ENCODE assay signal across 12 cellular contexts in the genomic region with DNA sequence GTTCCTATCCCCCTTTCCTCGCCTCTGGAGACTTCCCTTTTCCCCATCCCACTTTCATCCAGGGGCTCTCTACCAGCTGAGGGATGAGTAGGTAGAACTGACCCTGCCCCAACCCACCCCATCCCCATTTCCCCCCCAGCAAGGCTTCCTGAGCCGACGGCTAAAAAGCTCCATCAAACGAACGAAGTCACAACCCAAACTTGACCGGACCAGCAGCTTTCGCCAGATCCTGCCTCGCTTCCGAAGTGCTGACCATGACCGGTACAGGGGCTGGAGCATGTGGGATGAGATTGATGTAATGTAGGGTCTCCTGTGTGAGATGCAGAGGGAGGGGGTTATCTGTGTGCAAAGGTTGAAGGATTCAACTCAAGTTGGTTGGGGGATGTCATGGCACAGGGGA. TPM values are rescaled to one million over a fixed set of nuclear protein-coding genes. Genes with fewer than 3 reads are reported as not detected.
A peak's percentile ranks its signal among the peaks of the same experiment; 100 is the strongest.
DNase-seq lines count a peak whose midpoint lies in the region; ATAC-seq, FAIRE-seq and TF ChIP-seq lines count a peak whose summit lies in the region.
"Had no signal": no experiment of that assay in that cellular context is flagged by ENCODE, and none has a peak within 500 bp of the region (broad histone marks: within the 10 kb centered on the region; RNA-seq: fewer than 3 reads in every experiment).

No MANE protein-coding gene starts in this region.

- H3K27me3 Mint-ChIP-seq in CD4-positive, CD25-positive, alpha-beta regulatory T cell = peaks cover 6% of the 10 kb centered on the region
- no peaks in the 10 kb centered on the region for H3K27me3 Mint-ChIP-seq in natural killer cell treated with Interleukin-12 subunit alpha and Interleukin-12 subunit beta and Interleukin-15 and Interleukin-18, amount 100 ng/mL, for 72 hours

- H3K4me3 Mint-ChIP-seq in CD4-positive, CD25-positive, alpha-beta regulatory T cell = peak overlapping the region; percentile 56 to 92 (median 83)
- peak overlapping the region; percentile 24 for H3K4me3 Mint-ChIP-seq in natural killer cell treated with Interleukin-12 subunit alpha and Interleukin-12 subunit beta and Interleukin-15 and Interleukin-18, amount 100 ng/mL, for 72 hours

- no peak overlapping the region for H2AFZ ChIP-seq in HCT116 (ENCODE audit: low read depth, low read length, poor library complexity, severe bottlenecking)
- peak overlapping the region; percentile 33; the same call in 1 of the 2 replicates for H2AFZ ChIP-seq in GM12878 (ENCODE audit: control insufficient read depth, low read depth, low read length)

- no peak for DNase-seq in CD4-positive, CD25-positive, alpha-beta regulatory T cell
- DNase-seq in HCT116 (ENCODE audit: low read depth, low spot score) (no peak), GM12878 (ENCODE audit: low read depth, low spot score) (no peak), NCI-H526 treated with DMSO at 0.1 percent for 48 hours (lab: John Stamatoyannopoulos, UW) (no peak), anterior cingulate cortex (lab: John Stamatoyannopoulos, UW) (no peak)
- DNase-seq in natural killer cell treated with Interleukin-12 subunit alpha and Interleukin-12 subunit beta and Interleukin-15 and Interleukin-18, amount 100 ng/mL, for 72 hours (ENCODE audit: low spot score) = no peak
- DNase-seq: DMS 273 treated with DMSO at 0.1 percent for 48 hours, hippocampal formation had no signal

- TF ChIP-seq EP300 in GM12878 (IDR thresholded peaks at IDR 0.05; ENCODE audit: borderline replicate concordance in 1 of 2, control insufficient read depth in 1 of 2, low read depth in 2 of 2, low read length in 2 of 2) = no peak

- TF ChIP-seq RAD21 in HCT116 (IDR thresholded peaks at IDR 0.05; ENCODE audit: low read depth) = no peak
- TF ChIP-seq RAD21 in GM12878 (IDR thresholded peaks at IDR 0.05; ENCODE audit: insufficient read depth, low read depth, low read length) = no peak

- H3K36me3 ChIP-seq in CD4-positive, CD25-positive, alpha-beta regulatory T cell (ENCODE audit: control insufficient read depth, insufficient read depth, low read length) = peaks cover 24% of the 10 kb centered on the region
- H3K36me3 ChIP-seq in HCT116 (ENCODE audit: control insufficient read depth in 1 of 2, insufficient read depth in 2 of 2, low read length in 2 of 2) (peaks cover 0 to 4% of the 10 kb centered on the region in 2 experiments; a peak in 2 of 4 replicates), GM12878 (ENCODE audit: control insufficient read depth in 2 of 2, insufficient read depth in 2 of 2, low read length in 1 of 2) (peaks cover 0 to under 1% of the 10 kb centered on the region in 2 experiments; a peak in 1 of 4 replicates)

- TF ChIP-seq CTCF in HCT116 (IDR thresholded peaks at IDR 0.05 in 2 of 3, conservative IDR thresholded peaks at IDR 0.05 in 1 of 3; ENCODE audit: borderline replicate concordance in 1 of 3, insufficient read depth in 1 of 3, low read depth in 2 of 3, low read length in 2 of 3) (no peak), GM12878 (IDR thresholded peaks at IDR 0.05 in 2 of 3, conservative IDR thresholded peaks at IDR 0.05 in 1 of 3; ENCODE audit: control insufficient read depth in 2 of 3, extremely low read depth in 1 of 3, insufficient read depth in 1 of 3, low read depth in 3 of 3, low read length in 3 of 3) (no peak)

- over 99% methylated on average over 7 of the region's 10 CpGs for WGBS in GM12878 (ENCODE audit: insufficient coverage, insufficient replicate concordance, low lambda C conversion rate, missing lambda C conversion rate)

- H3K9me3 Mint-ChIP-seq in CD4-positive, CD25-positive, alpha-beta regulatory T cell = no peaks in the 10 kb centered on the region
- no peaks in the 10 kb centered on the region for H3K9me3 Mint-ChIP-seq in natural killer cell treated with Interleukin-12 subunit alpha and Interleukin-12 subunit beta and Interleukin-15 and Interleukin-18, amount 100 ng/mL, for 72 hours

- H3K79me2 ChIP-seq in HCT116 (ENCODE audit: insufficient read depth, low read length) (no peaks in the 10 kb centered on the region), GM12878 (ENCODE audit: control insufficient read depth, insufficient read depth, low read length) (peaks cover 6% of the 10 kb centered on the region)

- no peak overlapping the region for H3K4me3 ChIP-seq in CD4-positive, CD25-positive, alpha-beta regulatory T cell (ENCODE audit: low read depth, low read length)
- 0 out of 4 replicates have a peak overlapping the region, but pooled peaks of 1 of the 2 experiments have one; percentile 8 for H3K4me3 ChIP-seq in HCT116 (replicated peaks in 1 of 2; ENCODE audit: low read depth in 1 of 2, low read length in 2 of 2)
- H3K4me3 ChIP-seq in GM12878 = peak overlapping the region; percentile 80; the same call in 1 of the 2 replicates

- no peaks in the 10 kb centered on the region for H3K27me3 ChIP-seq in CD4-positive, CD25-positive, alpha-beta regulatory T cell (ENCODE audit: control insufficient read depth, insufficient read depth, low read length)
- H3K27me3 ChIP-seq in HCT116 (ENCODE audit: insufficient read depth, low read length) (no peaks in the 10 kb centered on the region), GM12878 (replicated peaks in 1 of 2; ENCODE audit: control insufficient read depth in 2 of 2, insufficient read depth in 2 of 2, low read length in 1 of 2) (no peaks in the 10 kb centered on the region)

- peaks cover 47% of the 10 kb centered on the region for H3K4me1 ChIP-seq in CD4-positive, CD25-positive, alpha-beta regulatory T cell (ENCODE audit: control insufficient read depth, insufficient read depth, low read length, poor library complexity, severe bottlenecking)
- H3K4me1 ChIP-seq in HCT116 (ENCODE audit: control insufficient read depth in 1 of 2, insufficient read depth in 2 of 2, low read length in 2 of 2) (peaks cover 23 to 57% of the 10 kb centered on the region in 2 experiments), GM12878 (ENCODE audit: control insufficient read depth, insufficient read depth, low read length) (peaks cover 43% of the 10 kb centered on the region)

- no peaks in the 10 kb centered on the region for H4K20me1 ChIP-seq in HCT116 (ENCODE audit: insufficient read depth)
- no peaks in the 10 kb centered on the region for H4K20me1 ChIP-seq in GM12878 (ENCODE audit: control insufficient read depth, insufficient read depth)

- no TSS peak for BruUV-seq in HCT116 (replicated peaks; lab: Mats Ljungman, UMichigan)
- no TSS peak for BruUV-seq in GM12878 (replicated peaks; lab: Mats Ljungman, UMichigan)

- H3K9ac ChIP-seq in HCT116 (ENCODE audit: low read length) = peak overlapping the region; percentile 14; the same call in 1 of the 2 replicates
- H3K9ac ChIP-seq in GM12878 (ENCODE audit: control insufficient read depth, insufficient read depth, low read length) = peak overlapping the region; percentile 35; the same call in 1 of the 2 replicates
- H3K9ac ChIP-seq: KMS-11 had no signal

- no peak for TF ChIP-seq POLR2A in HCT116 (IDR thresholded peaks at IDR 0.05; ENCODE audit: borderline replicate concordance, extremely low read depth, insufficient read depth, insufficient read length)
- no peak for TF ChIP-seq POLR2A in GM12878 (IDR thresholded peaks at IDR 0.05; ENCODE audit: low read depth, low read length)

- no peaks in the 10 kb centered on the region for H3K9me2 ChIP-seq in HCT116 (ENCODE audit: insufficient read depth)

- SMC1A ChIA-PET in GM12878 (lab: Charles Lee; ENCODE audit: uncharacterized antibody, unreplicated experiment) = interaction anchor here (1.6 kb wide), 1 partner anchor 21 kb away, joined by 3 read pairs; a partner anchor contains a TSS

- no peaks in the 10 kb centered on the region for H3K9me3 ChIP-seq in CD4-positive, CD25-positive, alpha-beta regulatory T cell (ENCODE audit: control insufficient read depth in 2 of 2, low read length in 2 of 2)
- H3K9me3 ChIP-seq in HCT116 (ENCODE audit: control insufficient read depth in 1 of 2, insufficient read depth in 1 of 2, low read depth in 1 of 2, low read length in 2 of 2) (no peaks in the 10 kb centered on the region), GM12878 (replicated peaks; ENCODE audit: control insufficient read depth, insufficient read depth, low read length) (no peaks in the 10 kb centered on the region)

- H3K27ac ChIP-seq in CD4-positive, CD25-positive, alpha-beta regulatory T cell (ENCODE audit: insufficient read depth, low read length, poor library complexity, severe bottlenecking) = no peak overlapping the region
- no peak overlapping the region for H3K27ac ChIP-seq in HCT116 (ENCODE audit: low read depth, low read length)
- no peak overlapping the region for H3K27ac ChIP-seq in GM12878 (ENCODE audit: control insufficient read depth, insufficient read depth)
- H3K27ac ChIP-seq: KMS-11 had no signal

- intact Hi-C loops in HCT116 (cut with micrococcal nuclease) (no loop called here), GM12878 (cut with micrococcal nuclease; ENCODE audit: unreplicated experiment) (no loop called here)

- CTCF ChIA-PET in HCT116 (lab: Charles Lee) (no interaction called here), GM12878 (lab: Yijun Ruan, JAX) (no interaction called here)

- in situ Hi-C loops in GM12878 (cut with MboI) = no loop called here

- no peak for FAIRE-seq in GM12878 (lab: Jason Lieb, UNC)

- POLR2A ChIA-PET in HCT116 (lab: Charles Lee) (no interaction called here), GM12878 (lab: Charles Lee) (no interaction called here)

- no peak for ATAC-seq in CD4-positive, CD25-positive, alpha-beta regulatory T cell (ENCODE audit: low read depth in 2 of 2)
- ATAC-seq in HCT116 = no peak
- no peak for ATAC-seq in GM12878
- ATAC-seq in natural killer cell treated with Interleukin-12 subunit alpha and Interleukin-12 subunit beta and Interleukin-15 and Interleukin-18, amount 100 ng/mL, for 72 hours = no peak
- no peak for ATAC-seq in HG02852 (IDR thresholded peaks at IDR 0.05; ENCODE audit: unreplicated experiment)
- no peak for ATAC-seq in HG02678 (IDR thresholded peaks at IDR 0.05; ENCODE audit: unreplicated experiment)
- ATAC-seq: Panc1 had no signal

- peaks cover 14 to 57% (median 42%) of the 10 kb centered on the region in 4 donors for H3K4me1 Mint-ChIP-seq in CD4-positive, CD25-positive, alpha-beta regulatory T cell
- H3K4me1 Mint-ChIP-seq in natural killer cell treated with Interleukin-12 subunit alpha and Interleukin-12 subunit beta and Interleukin-15 and Interleukin-18, amount 100 ng/mL, for 72 hours (ENCODE audit: low read depth in 2 of 2) = peaks cover 49 to 53% of the 10 kb centered on the region in 2 donors

- RAD21 ChIA-PET in HCT116 (lab: Charles Lee; ENCODE audit: low non-redundant PET in 1 of 2, low total read pairs in 2 of 2, uncharacterized antibody in 2 of 2, unreplicated experiment in 2 of 2) (no interaction called here), GM12878 (lab: Charles Lee; ENCODE audit: unreplicated experiment) (interaction anchor here (2.6 kb wide), 1 partner anchor 174 kb away, joined by 10 read pairs; no protein-coding TSS in a partner anchor)

- peaks cover 29% of the 10 kb centered on the region for H3K36me3 Mint-ChIP-seq in CD4-positive, CD25-positive, alpha-beta regulatory T cell
- peaks cover 4% of the 10 kb centered on the region for H3K36me3 Mint-ChIP-seq in natural killer cell treated with Interleukin-12 subunit alpha and Interleukin-12 subunit beta and Interleukin-15 and Interleukin-18, amount 100 ng/mL, for 72 hours

- peak overlapping the region in 2 of 3 donors; percentile 67 to 94 for H3K27ac Mint-ChIP-seq in CD4-positive, CD25-positive, alpha-beta regulatory T cell
- peak overlapping the region; percentile 7 to 9 for H3K27ac Mint-ChIP-seq in natural killer cell treated with Interleukin-12 subunit alpha and Interleukin-12 subunit beta and Interleukin-15 and Interleukin-18, amount 100 ng/mL, for 72 hours

- H3K4me2 ChIP-seq in HCT116 (ENCODE audit: low read length) (peak overlapping the region; percentile 75), GM12878 (ENCODE audit: control insufficient read depth, insufficient read depth) (peak overlapping the region; percentile 93)
- H3K4me2 ChIP-seq: KMS-11 had no signal

RNA-seq across cellular contexts. Expression of a gene that starts 12.7 kb away (rescaled TPM):
- 81.4 TPM for total RNA-seq in CD4-positive, CD25-positive, alpha-beta regulatory T cell
- polyA plus RNA-seq in CD4-positive, CD25-positive, alpha-beta regulatory T cell = under 1 TPM; 0.48 to 0.82 (median 0.63) TPM
- 11.5 TPM for total RNA-seq in HCT116 (2021; ENCODE audit: unreplicated experiment)
- polyA plus RNA-seq in HCT116 (2012) = 6.9 and 8.0 TPM in 2 replicates
- total RNA-seq in GM12878 (2013; cell fraction: nucleolus; rRNA removed) = 14.4 and 18.4 TPM in 2 replicates
- 1.2 and 1.5 TPM in 2 replicates for total RNA-seq in GM12878 (2014; rRNA removed)
- total RNA-seq in GM12878 (2014; rRNA removed; fragmentation: Illumina TruSeq; extraction: Trizol) = 0.85 and 0.88 TPM in 2 replicates
- total RNA-seq in GM12878 (2021) = 5.7 and 9.2 TPM in 2 replicates
- polyA plus RNA-seq in GM12878 (2011; ENCODE audit: low read depth) = 3.3 TPM
- polyA plus RNA-seq in GM12878 (2011; rRNA removed) = 2.2 and 3.9 TPM in 2 replicates
- 2.7 and 3.4 TPM in 2 replicates for polyA plus RNA-seq in GM12878 (2011; cell fraction: cytosol; rRNA removed)
- 60.1 and 82.9 TPM in 2 replicates for polyA plus RNA-seq in GM12878 (2011; cell fraction: nucleus; rRNA removed)
- polyA plus RNA-seq in GM12878 (2012) = 8.3 and 9.0 TPM in 2 replicates
- 3.1 and 5.7 TPM in 2 replicates for polyA plus RNA-seq in GM12878 (2014; fragmentation: Illumina TruSeq; extraction: Trizol)
- polyA plus RNA-seq in GM12878 (2014; fragmentation: Nextera tagmentation; extraction: Ambion mirVana) = under 1 TPM; 0.05 to 0.14 TPM
- 6.4 and 9.0 TPM in 2 replicates for polyA plus RNA-seq in GM12878 (2014; rRNA removed)
- under 1 TPM; 0.62 to 0.73 TPM for polyA plus RNA-seq in GM12878 (2016; fragmentation: Nextera tagmentation; extraction: Ambion mirVana)
- polyA minus RNA-seq in GM12878 (2011; rRNA and poly(A)+ RNA removed) = 2.5 and 3.1 TPM in 2 replicates
- 1.1 and 2.8 TPM in 2 replicates for polyA minus RNA-seq in GM12878 (2011; cell fraction: cytosol; rRNA and poly(A)+ RNA removed)
- 8.1 and 12.2 TPM in 2 replicates for polyA minus RNA-seq in GM12878 (2011; cell fraction: nucleus; rRNA and poly(A)+ RNA removed)
- 10 to 100 TPM; 17.7 to 77.0 TPM for total RNA-seq in natural killer cell treated with Interleukin-12 subunit alpha and Interleukin-12 subunit beta and Interleukin-15 and Interleukin-18, amount 100 ng/mL, for 72 hours

RNA-seq across cellular contexts. Expression of a gene that starts 14.6 kb away (rescaled TPM):
- total RNA-seq in CD4-positive, CD25-positive, alpha-beta regulatory T cell = 202 TPM
- polyA plus RNA-seq in CD4-positive, CD25-positive, alpha-beta regulatory T cell = 100 to 1,000 TPM; 435 to 529 (median 489) TPM
- total RNA-seq in HCT116 (2021; ENCODE audit: unreplicated experiment) = 186 TPM
- 184 and 226 TPM in 2 replicates for polyA plus RNA-seq in HCT116 (2012)
- total RNA-seq in GM12878 (2013; cell fraction: nucleolus; rRNA removed) = 31.1 and 35.5 TPM in 2 replicates
- total RNA-seq in GM12878 (2014; rRNA removed) = 201 and 217 TPM in 2 replicates
- total RNA-seq in GM12878 (2014; rRNA removed; fragmentation: Illumina TruSeq; extraction: Trizol) = 107 and 118 TPM in 2 replicates
- 165 and 173 TPM in 2 replicates for total RNA-seq in GM12878 (2021)
- 161 TPM for polyA plus RNA-seq in GM12878 (2011; ENCODE audit: low read depth)
- polyA plus RNA-seq in GM12878 (2011; rRNA removed) = 95.6 and 137 TPM in 2 replicates
- polyA plus RNA-seq in GM12878 (2011; cell fraction: cytosol; rRNA removed) = 225 and 263 TPM in 2 replicates
- polyA plus RNA-seq in GM12878 (2011; cell fraction: nucleus; rRNA removed) = 202 and 257 TPM in 2 replicates
- 320 and 324 TPM in 2 replicates for polyA plus RNA-seq in GM12878 (2012)
- 62.2 and 102 TPM in 2 replicates for polyA plus RNA-seq in GM12878 (2014; fragmentation: Illumina TruSeq; extraction: Trizol)
- polyA plus RNA-seq in GM12878 (2014; fragmentation: Nextera tagmentation; extraction: Ambion mirVana) = 100 to 1,000 TPM; 268 to 293 TPM
- 178 and 203 TPM in 2 replicates for polyA plus RNA-seq in GM12878 (2014; rRNA removed)
- polyA plus RNA-seq in GM12878 (2016; fragmentation: Nextera tagmentation; extraction: Ambion mirVana) = 100 to 1,000 TPM; 220 to 226 TPM
- 110 and 116 TPM in 2 replicates for polyA minus RNA-seq in GM12878 (2011; rRNA and poly(A)+ RNA removed)
- polyA minus RNA-seq in GM12878 (2011; cell fraction: cytosol; rRNA and poly(A)+ RNA removed) = 47.1 and 60.9 TPM in 2 replicates
- polyA minus RNA-seq in GM12878 (2011; cell fraction: nucleus; rRNA and poly(A)+ RNA removed) = 50.9 and 62.4 TPM in 2 replicates
- 100 to 1,000 TPM; 106 to 156 TPM for total RNA-seq in natural killer cell treated with Interleukin-12 subunit alpha and Interleukin-12 subunit beta and Interleukin-15 and Interleukin-18, amount 100 ng/mL, for 72 hours

RNA-seq across cellular contexts. Expression of a gene that starts 21.7 kb away (rescaled TPM):
- 403 TPM for total RNA-seq in CD4-positive, CD25-positive, alpha-beta regulatory T cell
- polyA plus RNA-seq in CD4-positive, CD25-positive, alpha-beta regulatory T cell = 10 to 100 TPM; 41.5 to 72.2 (median 64.1) TPM
- 40.2 TPM for total RNA-seq in HCT116 (2021; ENCODE audit: unreplicated experiment)
- 44.1 and 49.9 TPM in 2 replicates for polyA plus RNA-seq in HCT116 (2012)
- 22.1 and 23.7 TPM in 2 replicates for total RNA-seq in GM12878 (2013; cell fraction: nucleolus; rRNA removed)
- total RNA-seq in GM12878 (2014; rRNA removed) = 6.5 and 6.8 TPM in 2 replicates
- total RNA-seq in GM12878 (2014; rRNA removed; fragmentation: Illumina TruSeq; extraction: Trizol) = 5.5 and 6.5 TPM in 2 replicates
- total RNA-seq in GM12878 (2021) = 13.5 and 14.5 TPM in 2 replicates
- polyA plus RNA-seq in GM12878 (2011; ENCODE audit: low read depth) = 17.4 TPM
- 11.8 and 17.8 TPM in 2 replicates for polyA plus RNA-seq in GM12878 (2011; rRNA removed)
- polyA plus RNA-seq in GM12878 (2011; cell fraction: cytosol; rRNA removed) = 20.1 and 23.2 TPM in 2 replicates
- polyA plus RNA-seq in GM12878 (2011; cell fraction: nucleus; rRNA removed) = 143 and 159 TPM in 2 replicates
- polyA plus RNA-seq in GM12878 (2012) = 32.7 and 39.8 TPM in 2 replicates
- polyA plus RNA-seq in GM12878 (2014; fragmentation: Illumina TruSeq; extraction: Trizol) = 5.9 and 10.3 TPM in 2 replicates
- 1 to 10 TPM; 1.3 to 2.2 TPM for polyA plus RNA-seq in GM12878 (2014; fragmentation: Nextera tagmentation; extraction: Ambion mirVana)
- polyA plus RNA-seq in GM12878 (2014; rRNA removed) = 17.3 and 21.4 TPM in 2 replicates
- 1 to 10 TPM; 3.1 to 3.5 TPM for polyA plus RNA-seq in GM12878 (2016; fragmentation: Nextera tagmentation; extraction: Ambion mirVana)
- polyA minus RNA-seq in GM12878 (2011; rRNA and poly(A)+ RNA removed) = 16.9 and 18.6 TPM in 2 replicates
- 5.0 and 6.8 TPM in 2 replicates for polyA minus RNA-seq in GM12878 (2011; cell fraction: cytosol; rRNA and poly(A)+ RNA removed)
- polyA minus RNA-seq in GM12878 (2011; cell fraction: nucleus; rRNA and poly(A)+ RNA removed) = 15.6 and 16.6 TPM in 2 replicates
- total RNA-seq in natural killer cell treated with Interleukin-12 subunit alpha and Interleukin-12 subunit beta and Interleukin-15 and Interleukin-18, amount 100 ng/mL, for 72 hours = 10 to 100 TPM; 46.5 to 66.6 TPM

RNA-seq across cellular contexts. Expression of a gene that starts 21.8 kb away (rescaled TPM):
- total RNA-seq in CD4-positive, CD25-positive, alpha-beta regulatory T cell = 8.6 TPM
- polyA plus RNA-seq in CD4-positive, CD25-positive, alpha-beta regulatory T cell = 10 to 100 TPM in 1 of 4 donors, 1 to 10 TPM in 3; 4.5 to 11.7 (median 6.8) TPM
- 14.2 TPM for total RNA-seq in HCT116 (2021; ENCODE audit: unreplicated experiment)
- polyA plus RNA-seq in HCT116 (2012) = 9.1 and 11.0 TPM in 2 replicates
- 5.1 and 5.5 TPM in 2 replicates for total RNA-seq in GM12878 (2013; cell fraction: nucleolus; rRNA removed)
- 5.2 and 6.6 TPM in 2 replicates for total RNA-seq in GM12878 (2014; rRNA removed)
- 6.0 and 6.7 TPM in 2 replicates for total RNA-seq in GM12878 (2014; rRNA removed; fragmentation: Illumina TruSeq; extraction: Trizol)
- total RNA-seq in GM12878 (2021) = 9.2 and 10.4 TPM in 2 replicates
- polyA plus RNA-seq in GM12878 (2011; ENCODE audit: low read depth) = 4.1 TPM
- polyA plus RNA-seq in GM12878 (2011; rRNA removed) = 5.3 and 7.2 TPM in 2 replicates
- 6.0 and 6.9 TPM in 2 replicates for polyA plus RNA-seq in GM12878 (2011; cell fraction: cytosol; rRNA removed)
- 13.4 and 16.9 TPM in 2 replicates for polyA plus RNA-seq in GM12878 (2011; cell fraction: nucleus; rRNA removed)
- polyA plus RNA-seq in GM12878 (2012) = 5.6 and 6.3 TPM in 2 replicates
- 9.8 and 10.3 TPM in 2 replicates for polyA plus RNA-seq in GM12878 (2014; fragmentation: Illumina TruSeq; extraction: Trizol)
- polyA plus RNA-seq in GM12878 (2014; fragmentation: Nextera tagmentation; extraction: Ambion mirVana) = 1 to 10 TPM; 1.5 to 2.6 TPM
- 6.7 and 7.3 TPM in 2 replicates for polyA plus RNA-seq in GM12878 (2014; rRNA removed)
- polyA plus RNA-seq in GM12878 (2016; fragmentation: Nextera tagmentation; extraction: Ambion mirVana) = 10 to 100 TPM; 12.1 to 12.7 TPM
- 9.1 and 9.2 TPM in 2 replicates for polyA minus RNA-seq in GM12878 (2011; rRNA and poly(A)+ RNA removed)
- 3.6 and 4.2 TPM in 2 replicates for polyA minus RNA-seq in GM12878 (2011; cell fraction: cytosol; rRNA and poly(A)+ RNA removed)
- polyA minus RNA-seq in GM12878 (2011; cell fraction: nucleus; rRNA and poly(A)+ RNA removed) = 4.5 and 6.2 TPM in 2 replicates
- total RNA-seq in natural killer cell treated with Interleukin-12 subunit alpha and Interleukin-12 subunit beta and Interleukin-15 and Interleukin-18, amount 100 ng/mL, for 72 hours = 10 to 100 TPM; 10.9 to 25.4 TPM

RNA-seq across cellular contexts. Expression of a gene that starts 40.9 kb away (rescaled TPM):
- total RNA-seq in CD4-positive, CD25-positive, alpha-beta regulatory T cell = 8.7 TPM
- polyA plus RNA-seq in CD4-positive, CD25-positive, alpha-beta regulatory T cell = 1 to 10 TPM in 3 of 4 donors, under 1 TPM in 1; 0.41 to 3.9 (median 1.3) TPM
- total RNA-seq in HCT116 (2021; ENCODE audit: unreplicated experiment) (84.7 TPM), GM12878 (2014; rRNA removed) (44.5 and 50.3 TPM in 2 replicates), GM12878 (2014; rRNA removed; fragmentation: Illumina TruSeq; extraction: Trizol) (52.9 and 58.5 TPM in 2 replicates), GM12878 (2021) (69.2 and 80.8 TPM in 2 replicates)
- polyA plus RNA-seq in HCT116 (2012) = 98.1 and 101 TPM in 2 replicates
- total RNA-seq in GM12878 (2013; cell fraction: nucleolus; rRNA removed) = 45.8 and 51.5 TPM in 2 replicates
- 16.6 TPM for polyA plus RNA-seq in GM12878 (2011; ENCODE audit: low read depth)
- polyA plus RNA-seq in GM12878 (2011; rRNA removed) (60.6 and 69.3 TPM in 2 replicates), GM12878 (2014; fragmentation: Illumina TruSeq; extraction: Trizol) (53.9 and 63.1 TPM in 2 replicates), GM12878 (2014; fragmentation: Nextera tagmentation; extraction: Ambion mirVana) (1 to 10 TPM; 1.8 to 2.9 TPM), GM12878 (2014; rRNA removed) (82.6 and 87.4 TPM in 2 replicates), GM12878 (2016; fragmentation: Nextera tagmentation; extraction: Ambion mirVana) (10 to 100 TPM; 22.6 to 31.0 TPM)
- polyA plus RNA-seq in GM12878 (2011; cell fraction: cytosol; rRNA removed) = 92.5 and 114 TPM in 2 replicates
- 120 and 185 TPM in 2 replicates for polyA plus RNA-seq in GM12878 (2011; cell fraction: nucleus; rRNA removed)
- polyA plus RNA-seq in GM12878 (2012) = 33.1 and 39.8 TPM in 2 replicates
- polyA minus RNA-seq in GM12878 (2011; rRNA and poly(A)+ RNA removed) = 75.6 and 95.8 TPM in 2 replicates
- polyA minus RNA-seq in GM12878 (2011; cell fraction: cytosol; rRNA and poly(A)+ RNA removed) = 37.8 and 41.3 TPM in 2 replicates
- polyA minus RNA-seq in GM12878 (2011; cell fraction: nucleus; rRNA and poly(A)+ RNA removed) = 49.3 and 88.3 TPM in 2 replicates
- total RNA-seq in natural killer cell treated with Interleukin-12 subunit alpha and Interleukin-12 subunit beta and Interleukin-15 and Interleukin-18, amount 100 ng/mL, for 72 hours = 100 to 1,000 TPM in 1 of 2 donors, 10 to 100 TPM in 1; 52.9 to 115 TPM
